ENCODE assay signal across 8 cellular contexts in the genomic region with DNA sequence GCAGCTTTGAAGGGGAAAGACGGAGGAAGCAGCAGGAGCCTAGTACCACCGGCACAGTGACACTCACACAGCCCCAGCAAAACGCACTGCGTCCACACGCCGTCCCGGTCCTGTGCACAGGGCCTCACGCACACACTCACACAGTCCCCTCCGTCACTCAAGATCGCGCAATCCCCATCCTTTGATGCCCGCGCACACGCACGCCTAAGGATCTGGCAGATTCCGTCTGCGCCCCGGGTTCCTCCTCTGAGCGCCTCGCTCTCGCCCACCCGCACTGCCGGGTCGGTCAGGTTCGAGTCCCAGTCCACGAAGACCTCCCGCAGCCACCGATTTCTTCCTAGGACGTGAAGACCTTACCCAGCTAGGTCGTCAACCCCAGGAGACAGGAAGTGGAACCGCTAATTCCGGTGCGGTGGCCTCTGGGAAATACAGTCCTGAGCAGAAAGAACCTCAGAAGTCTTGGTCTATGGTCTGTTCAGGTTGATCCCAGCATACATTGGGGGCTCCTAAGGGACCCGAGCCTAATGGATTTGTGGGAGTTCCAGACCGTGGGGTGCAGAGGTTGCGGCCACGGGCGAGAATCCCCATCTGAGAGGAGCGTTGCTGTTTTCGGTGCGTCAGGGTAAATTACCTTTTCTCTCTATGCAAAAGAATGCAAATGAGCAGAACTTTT. TPM values are rescaled to one million over a fixed set of nuclear protein-coding genes. Genes with fewer than 3 reads are reported as not detected.
DNase-seq lines count a peak whose midpoint lies in the region; ATAC-seq and TF ChIP-seq lines count a peak whose summit lies in the region.

A gene (minus strand): TSS at position 400 of the 673 bp plus-strand sequence. CDS start 5,899 bp downstream, outside the sequence.

- peak within 1 kb of the TSS; percentile 80 for H3K4me3 ChIP-seq in BLaER1
- peak within 1 kb of the TSS; percentile 87 for H3K4me3 ChIP-seq in OCI-LY1 (ENCODE audit: low read depth, low read length, poor library complexity, severe bottlenecking)

- H4K20me1 ChIP-seq in BLaER1: no peaks in the 10 kb centered on the region
- no peaks in the 10 kb centered on the region for H4K20me1 ChIP-seq in OCI-LY1 (ENCODE audit: insufficient read depth, low read length)

- no peak for TF ChIP-seq CTCF in OCI-LY1 (IDR thresholded peaks at IDR 0.05; ENCODE audit: low read length)

- H3K79me2 ChIP-seq in OCI-LY1 (ENCODE audit: insufficient read depth, low read length): peaks cover 8% of the 10 kb centered on the region

- H2AFZ ChIP-seq in OCI-LY1 (ENCODE audit: low read length): peak within 1 kb of the TSS; percentile 33

- no peaks in the 10 kb centered on the region for H3K27me3 ChIP-seq in BLaER1
- H3K27me3 ChIP-seq in OCI-LY1 (ENCODE audit: insufficient read depth, low read length): no peaks in the 10 kb centered on the region

- H3K27ac ChIP-seq in BLaER1 (peak within 1 kb of the TSS; percentile 77), OCI-LY1 (ENCODE audit: low read depth, low read length, poor library complexity, severe bottlenecking) (peak within 1 kb of the TSS; percentile 61)

- H3K9me2 ChIP-seq in OCI-LY1 (ENCODE audit: low read depth, low read length): no peaks in the 10 kb centered on the region

- no peaks in the 10 kb centered on the region for H3F3A ChIP-seq in OCI-LY1 (ENCODE audit: insufficient read depth, low read length)

- H3K4me2 ChIP-seq in BLaER1 (peak within 1 kb of the TSS; percentile 90), OCI-LY1 (ENCODE audit: low read length) (peak within 1 kb of the TSS; percentile 79)

- ATAC-seq in GM19351 (IDR thresholded peaks at IDR 0.05; ENCODE audit: unreplicated experiment): peak; percentile 69

- H3K4me1 ChIP-seq in BLaER1 (peaks cover 28% of the 10 kb centered on the region), OCI-LY1 (ENCODE audit: insufficient read depth, low read length, severe bottlenecking) (peaks cover 19% of the 10 kb centered on the region)

- TF ChIP-seq POLR2A in erythroblast (IDR thresholded peaks at IDR 0.05; ENCODE audit: low read length): peak; percentile 31

- H3K9ac ChIP-seq in BLaER1 (peak within 1 kb of the TSS; percentile 83), OCI-LY1 (ENCODE audit: low read length) (peak within 1 kb of the TSS; percentile 80)

- H3K9me3 ChIP-seq in BLaER1 (peaks cover 44% of the 10 kb centered on the region), OCI-LY1 (ENCODE audit: low read length) (peaks cover 23% of the 10 kb centered on the region)

- H3K36me3 ChIP-seq in BLaER1: no peaks in the 10 kb centered on the region; the same call in 1 of the 2 replicates
- peaks cover 11% of the 10 kb centered on the region for H3K36me3 ChIP-seq in OCI-LY1 (ENCODE audit: insufficient read depth, low read length)

- DNase-seq in HT1080 (ENCODE audit: low read depth): peak; percentile 56
- peak; percentile 82 for DNase-seq in activated CD8-positive, alpha-beta memory T cell treated with anti-CD3 and anti-CD28 coated beads, Interleukin-2, amount 50 U/mL, for 48 hours
- peak; percentile 58 to 64 for DNase-seq in erythroblast (lab: John Stamatoyannopoulos, UW)
- peak; percentile 66 for DNase-seq in mucosa of gallbladder (ENCODE audit: low spot score)
- DNase-seq in stimulated activated CD8-positive, alpha-beta memory T cell treated with anti-CD3 and anti-CD28 coated beads, Interleukin-4, amount 100 ng/mL, for 24 hours (ENCODE audit: low read depth): peak; percentile 51

RNA-seq across cellular contexts. Expression of the gene that starts here (rescaled TPM):
- 7.2 and 10.6 TPM in 2 replicates for total RNA-seq in HT1080 (2014; rRNA removed; shearing (Covaris generic))
- 2.1 and 4.4 TPM in 2 replicates for polyA plus RNA-seq in HT1080 (2015; cell fraction: cytosol; rRNA removed)
- polyA plus RNA-seq in HT1080 (2015; cell fraction: nucleus; rRNA removed): 12.3 and 15.5 TPM in 2 replicates
- total RNA-seq in mucosa of gallbladder: 31.2 TPM

Comparison
In these comparisons a context has a peak if more than half of its experiments do, and no peak if none do; other contexts are left out.
1. Peak in every context shown above with its lines: DNase-seq, ATAC-seq, H3K4me3 ChIP-seq and H3K27ac ChIP-seq.